Comparison of ENCODE assay signal across 24 cellular contexts in genomic region chr6:105621564-105622175, GRCh38.
DNase-seq lines count a peak whose midpoint lies in the region; ATAC-seq and TF ChIP-seq lines count a peak whose summit lies in the region.
"Had no signal": no experiment of that assay in that cellular context is flagged by ENCODE, and none has a peak within 500 bp of the region (broad histone marks: within the 10 kb centered on the region; RNA-seq: fewer than 3 reads in every experiment).

No MANE protein-coding gene starts in this region.

- peak overlapping the region; percentile 28 for H3K27ac Mint-ChIP-seq in T-helper 1 cell treated with Interleukin-12 subunit alpha and Interleukin-12 subunit beta and Interleukin-4 antibody, amounts not matched to agents 30 μg/mL and 1 μg/mL, for 36 hours
- peak overlapping the region; percentile 85 for H3K27ac Mint-ChIP-seq in activated naive CD8-positive, alpha-beta T cell treated with anti-CD3 and anti-CD28 coated beads, Interleukin-2, amount 50 U/mL, for 24 hours
- H3K27ac Mint-ChIP-seq in activated naive CD8-positive, alpha-beta T cell treated with anti-CD3 and anti-CD28 coated beads for 36 hours, result no peak overlapping the region

- peaks cover 35% of the 10 kb centered on the region for H3K36me3 Mint-ChIP-seq in T-helper 1 cell treated with Interleukin-12 subunit alpha and Interleukin-12 subunit beta and Interleukin-4 antibody, amounts not matched to agents 30 μg/mL and 1 μg/mL, for 36 hours (ENCODE audit: low read depth)
- H3K36me3 Mint-ChIP-seq in activated naive CD8-positive, alpha-beta T cell treated with anti-CD3 and anti-CD28 coated beads, Interleukin-2, amount 50 U/mL, for 24 hours (ENCODE audit: low read depth), result no peaks in the 10 kb centered on the region
- H3K36me3 Mint-ChIP-seq in activated naive CD8-positive, alpha-beta T cell treated with anti-CD3 and anti-CD28 coated beads for 36 hours, result no peaks in the 10 kb centered on the region
- H3K36me3 Mint-ChIP-seq: CD8-positive, alpha-beta memory T cell had no signal

- H3K27me3 ChIP-seq in SK-N-SH (ENCODE audit: insufficient read depth) (no peaks in the 10 kb centered on the region), mesenchymal stem cell (ENCODE audit: control insufficient read depth in 1 of 2, insufficient read depth in 1 of 2, low read length in 2 of 2) (no peaks in the 10 kb centered on the region)
- H3K27me3 ChIP-seq: MG63 had no signal

- H3F3A ChIP-seq in SK-N-SH (replicated peaks; ENCODE audit: insufficient read depth), result no peaks in the 10 kb centered on the region

- peaks cover 32% of the 10 kb centered on the region for H3K9me3 Mint-ChIP-seq in T-helper 1 cell treated with Interleukin-12 subunit alpha and Interleukin-12 subunit beta and Interleukin-4 antibody, amounts not matched to agents 30 μg/mL and 1 μg/mL, for 36 hours
- no peaks in the 10 kb centered on the region for H3K9me3 Mint-ChIP-seq in activated naive CD8-positive, alpha-beta T cell treated with anti-CD3 and anti-CD28 coated beads, Interleukin-2, amount 50 U/mL, for 24 hours
- no peaks in the 10 kb centered on the region for H3K9me3 Mint-ChIP-seq in activated naive CD8-positive, alpha-beta T cell treated with anti-CD3 and anti-CD28 coated beads for 36 hours
- H3K9me3 Mint-ChIP-seq: CD8-positive, alpha-beta memory T cell had no signal

- H2BK12ac ChIP-seq in mesenchymal stem cell (ENCODE audit: low read length in 2 of 2), result peak overlapping the region in 1 of 2 experiments; percentile 42

- TF ChIP-seq RAD21 in SK-N-SH (IDR thresholded peaks at IDR 0.05; ENCODE audit: low read length), result no peak

- CTCF ChIA-PET in SK-N-SH (lab: Yijun Ruan, JAX), result no interaction called here

- H2BK15ac ChIP-seq in mesenchymal stem cell (ENCODE audit: low read depth, poor library complexity, severe bottlenecking), result peak overlapping the region; percentile 63

- no peak overlapping the region for H4K91ac ChIP-seq in mesenchymal stem cell (ENCODE audit: low read length)

- H3K27ac ChIP-seq in SK-N-SH (ENCODE audit: low read depth in 2 of 2, low read length in 1 of 2) (peak overlapping the region in 1 of 2 experiments; percentile 36; a peak in 2 of 4 replicates), mesenchymal stem cell (ENCODE audit: low read length, poor library complexity, severe bottlenecking) (no peak overlapping the region)
- H3K27ac ChIP-seq: 22Rv1 had no signal

- H3K23ac ChIP-seq in mesenchymal stem cell (ENCODE audit: low read length in 2 of 2), result no peak overlapping the region

- H4K20me1 ChIP-seq in SK-N-SH (ENCODE audit: insufficient read depth), result no peaks in the 10 kb centered on the region

- 18% methylated on average over 6 of the region's 6 CpGs for WGBS in SK-N-SH (ENCODE audit: low lambda C conversion rate)
- WGBS in mesenchymal stem cell, result 100% methylated on average over 4 of the region's 6 CpGs

- H3K4me1 ChIP-seq in SK-N-SH (ENCODE audit: control insufficient read depth in 1 of 2, insufficient read depth in 2 of 2, low read depth in 1 of 2, low read length in 1 of 2) (peaks cover 0 to 5% of the 10 kb centered on the region in 2 experiments; a peak in 2 of 4 replicates), mesenchymal stem cell (ENCODE audit: control insufficient read depth, insufficient read depth, low read depth, low read length) (peaks cover 1% of the 10 kb centered on the region)

- H3K9ac ChIP-seq in SK-N-SH (peak overlapping the region; percentile 60; the same call in 1 of the 2 replicates), mesenchymal stem cell (ENCODE audit: low read length) (no peak overlapping the region)

- H3K4me2 ChIP-seq in SK-N-SH (peak overlapping the region; percentile 74), mesenchymal stem cell (ENCODE audit: low read length, poor library complexity, severe bottlenecking) (no peak overlapping the region)

- POLR2A ChIA-PET in SK-N-SH (lab: Yijun Ruan, JAX), result no interaction called here

- H2BK120ac ChIP-seq in mesenchymal stem cell (ENCODE audit: low read depth, low read length), result no peak overlapping the region

- no peaks in the 10 kb centered on the region for H3K9me3 ChIP-seq in SK-N-SH
- no peaks in the 10 kb centered on the region for H3K9me3 ChIP-seq in mesenchymal stem cell (ENCODE audit: control insufficient read depth, low read length)
- H3K9me3 ChIP-seq: MG63 had no signal

- H3K9me2 ChIP-seq in SK-N-SH, result no peaks in the 10 kb centered on the region

- H3K14ac ChIP-seq in mesenchymal stem cell (ENCODE audit: low read length in 2 of 2), result no peak overlapping the region

- H3K27me3 Mint-ChIP-seq in T-helper 1 cell treated with Interleukin-12 subunit alpha and Interleukin-12 subunit beta and Interleukin-4 antibody, amounts not matched to agents 30 μg/mL and 1 μg/mL, for 36 hours (ENCODE audit: low read depth), result no peaks in the 10 kb centered on the region
- H3K27me3 Mint-ChIP-seq in activated naive CD8-positive, alpha-beta T cell treated with anti-CD3 and anti-CD28 coated beads, Interleukin-2, amount 50 U/mL, for 24 hours, result peaks cover 13% of the 10 kb centered on the region
- H3K27me3 Mint-ChIP-seq in activated naive CD8-positive, alpha-beta T cell treated with anti-CD3 and anti-CD28 coated beads for 36 hours, result no peaks in the 10 kb centered on the region

- H2BK5ac ChIP-seq in mesenchymal stem cell (ENCODE audit: low read depth, low read length, poor library complexity, severe bottlenecking), result no peak overlapping the region

- H2AK5ac ChIP-seq in mesenchymal stem cell (ENCODE audit: low read length, severe bottlenecking), result no peak overlapping the region

- peak overlapping the region in 1 of 2 experiments; percentile 53 for H3K4ac ChIP-seq in mesenchymal stem cell (ENCODE audit: low read depth in 1 of 2, low read length in 2 of 2)

- no peaks in the 10 kb centered on the region for H3K36me3 ChIP-seq in SK-N-SH (replicated peaks in 1 of 2; ENCODE audit: control insufficient read depth in 1 of 2, insufficient read depth in 2 of 2, low read length in 1 of 2)
- no peaks in the 10 kb centered on the region for H3K36me3 ChIP-seq in mesenchymal stem cell (ENCODE audit: control insufficient read depth in 1 of 2, insufficient read depth in 2 of 2, low read depth in 1 of 2, low read length in 2 of 2)
- H3K36me3 ChIP-seq: MG63 had no signal

- H3K79me2 ChIP-seq in SK-N-SH (ENCODE audit: insufficient read depth), result no peaks in the 10 kb centered on the region

- no peaks in the 10 kb centered on the region for H3K79me1 ChIP-seq in mesenchymal stem cell (replicated peaks; ENCODE audit: low read length, poor library complexity, severe bottlenecking)

- no peak for TF ChIP-seq EP300 in SK-N-SH (IDR thresholded peaks at IDR 0.05; ENCODE audit: borderline replicate concordance in 1 of 2, low read depth in 1 of 2, low read length in 1 of 2)

- no peak for TF ChIP-seq CTCF in SK-N-SH (IDR thresholded peaks at IDR 0.05)

- H2AFZ ChIP-seq in SK-N-SH (ENCODE audit: low read depth) (peak overlapping the region; percentile 97), mesenchymal stem cell (ENCODE audit: low read depth, low read length) (peak overlapping the region; percentile 43)

- no peak overlapping the region for H3K18ac ChIP-seq in mesenchymal stem cell (ENCODE audit: low read depth in 1 of 2, low read length in 2 of 2)

- H3K4me1 Mint-ChIP-seq in T-helper 1 cell treated with Interleukin-12 subunit alpha and Interleukin-12 subunit beta and Interleukin-4 antibody, amounts not matched to agents 30 μg/mL and 1 μg/mL, for 36 hours (ENCODE audit: low read depth), result peaks cover 34% of the 10 kb centered on the region
- peaks cover 21% of the 10 kb centered on the region for H3K4me1 Mint-ChIP-seq in activated naive CD8-positive, alpha-beta T cell treated with anti-CD3 and anti-CD28 coated beads, Interleukin-2, amount 50 U/mL, for 24 hours
- peaks cover 10% of the 10 kb centered on the region for H3K4me1 Mint-ChIP-seq in activated naive CD8-positive, alpha-beta T cell treated with anti-CD3 and anti-CD28 coated beads for 36 hours

- no peak for ATAC-seq in activated naive CD8-positive, alpha-beta T cell treated with anti-CD3 and anti-CD28 coated beads, Interleukin-2, amount 50 U/mL, for 24 hours
- ATAC-seq in HG03565 (IDR thresholded peaks at IDR 0.05; ENCODE audit: unreplicated experiment) (no peak), HG03520 (IDR thresholded peaks at IDR 0.05; ENCODE audit: unreplicated experiment) (no peak)
- ATAC-seq: HCT116 had no signal

- no peak overlapping the region for H4K8ac ChIP-seq in mesenchymal stem cell (ENCODE audit: low read length)

- H3K4me3 ChIP-seq in SK-N-SH (ENCODE audit: low read depth in 2 of 2, low read length in 1 of 2) (peak overlapping the region; percentile 19 to 45; a peak in 3 of 4 replicates), mesenchymal stem cell (ENCODE audit: insufficient read depth in 1 of 2, low read depth in 1 of 2, low read length in 2 of 2) (no peak overlapping the region)
- H3K4me3 ChIP-seq: MG63 had no signal

- H3K4me3 Mint-ChIP-seq in T-helper 1 cell treated with Interleukin-12 subunit alpha and Interleukin-12 subunit beta and Interleukin-4 antibody, amounts not matched to agents 30 μg/mL and 1 μg/mL, for 36 hours, result no peak overlapping the region
- H3K4me3 Mint-ChIP-seq in activated naive CD8-positive, alpha-beta T cell treated with anti-CD3 and anti-CD28 coated beads, Interleukin-2, amount 50 U/mL, for 24 hours, result no peak overlapping the region
- no peak overlapping the region for H3K4me3 Mint-ChIP-seq in activated naive CD8-positive, alpha-beta T cell treated with anti-CD3 and anti-CD28 coated beads for 36 hours
- H3K4me3 Mint-ChIP-seq: CD8-positive, alpha-beta memory T cell had no signal

- DNase-seq in T-helper 1 cell (no peak), SK-N-SH (no peak), mesenchymal stem cell (no peak)
- DNase-seq in activated naive CD8-positive, alpha-beta T cell treated with anti-CD3 and anti-CD28 coated beads, Interleukin-2, amount 50 U/mL, for 24 hours, result no peak
- no peak for DNase-seq in activated naive CD8-positive, alpha-beta T cell treated with anti-CD3 and anti-CD28 coated beads for 36 hours
- DNase-seq: C1 segment of cervical spinal cord; Calu3; CD8-positive, alpha-beta memory T cell; DMS153; GOT3; Kasumi-1; MG63; NCI-H1417; NCI-H1694 treated with DMSO at 0.1 percent for 48 hours; NCI-H2081 treated with DMSO at 0.1 percent for 48 hours; NCI-H446; NCI-H526 treated with DMSO at 0.1 percent for 48 hours; RPMI8226; SHP77 had no signal

TF ChIP-seq in SK-N-SH, 30 proteins besides CTCF, POLR2A, EP300 and RAD21 (continues in another document):
- TF ChIP-seq POLR2AphosphoS5 (IDR thresholded peaks at IDR 0.05; ENCODE audit: low read depth, low read length) (no peak), SMC3 (IDR thresholded peaks at IDR 0.05; ENCODE audit: low read depth, low read length) (no peak), FOXJ3 (CRISPR knock-in tag; IDR thresholded peaks at IDR 0.05) (no peak), JUND (IDR thresholded peaks at IDR 0.05) (no peak), GATA2 (CRISPR knock-in tag; IDR thresholded peaks at IDR 0.05) (no peak), FOSL2 (IDR thresholded peaks at IDR 0.05; ENCODE audit: borderline replicate concordance, low read depth) (no peak)

Comparison
In these comparisons a context has a peak if more than half of its experiments do, and no peak if none do; other contexts are left out.
1. H3K4me3 ChIP-seq: peak in SK-N-SH (2 of 2); none in mesenchymal stem cell (0 of 2).